ENCODE assay signal across 1 cellular context in genomic region chr20:62652051-62652893, GRCh38.
TF ChIP-seq lines count a peak whose summit lies in the region.

No MANE protein-coding gene starts in this region.

TF ChIP-seq in HepG2, 621 proteins besides CTCF, POLR2A, EP300 and RAD21 (continued from another document and continues in another):
- TF ChIP-seq ZKSCAN5 (CRISPR knock-in tag; IDR thresholded peaks at IDR 0.05): 0 out of 2 replicates have a peak, but pooled peaks have one; percentile 71
- 0 out of 2 replicates have a peak, but pooled peaks have one; percentile 37 for TF ChIP-seq ZNF607 (CRISPR knock-in tag; IDR thresholded peaks at IDR 0.05; ENCODE audit: borderline replicate concordance)
- no peak for TF ChIP-seq TCF12 (IDR thresholded peaks at IDR 0.05)
- TF ChIP-seq TCF12 (CRISPR knock-in tag; IDR thresholded peaks at IDR 0.05): no peak; the same call in none of the 2 replicates
- TF ChIP-seq RBM22 (optimal IDR thresholded peaks at IDR 0.05; ENCODE audit: low read length): no peak
- peak; percentile 93 for TF ChIP-seq MED1 (CRISPR knock-in tag; IDR thresholded peaks at IDR 0.05)
- TF ChIP-seq KDM6A (CRISPR knock-in tag; IDR thresholded peaks at IDR 0.05; ENCODE audit: low read depth): peak; percentile 71; the same call in 1 of the 2 replicates
- TF ChIP-seq IKZF1 (IDR thresholded peaks at IDR 0.05): no peak
- TF ChIP-seq DBP (CRISPR knock-in tag; IDR thresholded peaks at IDR 0.05; ENCODE audit: not compliant biosample characterization): no peak
- 0 out of 2 replicates have a peak, but pooled peaks have one; percentile 42 for TF ChIP-seq MAZ (IDR thresholded peaks at IDR 0.05; ENCODE audit: borderline replicate concordance, low read depth, low read length)
- peak; percentile 14; the same call in 1 of the 2 replicates for TF ChIP-seq MAZ (CRISPR knock-in tag; IDR thresholded peaks at IDR 0.05; ENCODE audit: low read depth)
- no peak for TF ChIP-seq ZNF747 (CRISPR knock-in tag; IDR thresholded peaks at IDR 0.05; ENCODE audit: borderline replicate concordance)
- peak in 1 of 2 experiments; percentile 70; a peak in 2 of 4 replicates for TF ChIP-seq ATF4 (CRISPR knock-in tag; IDR thresholded peaks at IDR 0.05)
- TF ChIP-seq ZNF713 (CRISPR knock-in tag; IDR thresholded peaks at IDR 0.05): no peak
- 0 out of 2 replicates have a peak, but pooled peaks have one; percentile 55 for TF ChIP-seq ZNF264 (CRISPR knock-in tag; IDR thresholded peaks at IDR 0.05)
- peak; percentile 94 for TF ChIP-seq ETV5 (CRISPR knock-in tag; IDR thresholded peaks at IDR 0.05; ENCODE audit: borderline replicate concordance)
- no peak for TF ChIP-seq YY1 (IDR thresholded peaks at IDR 0.05; ENCODE audit: insufficient read depth, insufficient replicate concordance, low read depth, low read length)
- no peak for TF ChIP-seq ZNF615 (CRISPR knock-in tag; IDR thresholded peaks at IDR 0.05; ENCODE audit: borderline replicate concordance)
- no peak for TF ChIP-seq ATF6 (CRISPR knock-in tag; conservative IDR thresholded peaks at IDR 0.05)
- peak; percentile 34; the same call in 1 of the 2 replicates for TF ChIP-seq POLR2AphosphoS5 (IDR thresholded peaks at IDR 0.05; ENCODE audit: low read depth, low read length)
- no peak for TF ChIP-seq ZNF329 (CRISPR knock-in tag; IDR thresholded peaks at IDR 0.05; ENCODE audit: low read depth)
- no peak; the same call in 1 of the 2 replicates for TF ChIP-seq CCDC6 (CRISPR knock-in tag; IDR thresholded peaks at IDR 0.05)
- peak; percentile 29; the same call in 1 of the 2 replicates for TF ChIP-seq ZKSCAN1 (IDR thresholded peaks at IDR 0.05; ENCODE audit: low read length)
- TF ChIP-seq STAT5B (CRISPR knock-in tag; IDR thresholded peaks at IDR 0.05): no peak; the same call in 1 of the 2 replicates
- TF ChIP-seq KLF13 (CRISPR knock-in tag; IDR thresholded peaks at IDR 0.05): no peak
- no peak for TF ChIP-seq MBNL3 (CRISPR knock-in tag; conservative IDR thresholded peaks at IDR 0.05)
- TF ChIP-seq ZBTB25 (CRISPR knock-in tag; IDR thresholded peaks at IDR 0.05): peak; percentile 85
- peak; percentile 98 for TF ChIP-seq MLX (CRISPR knock-in tag; IDR thresholded peaks at IDR 0.05)
- TF ChIP-seq ZNF761 (CRISPR knock-in tag; conservative IDR thresholded peaks at IDR 0.05): peak; percentile 43
- 0 out of 2 replicates have a peak, but pooled peaks have one; percentile 67 for TF ChIP-seq ZNF619 (CRISPR knock-in tag; IDR thresholded peaks at IDR 0.05)
- TF ChIP-seq ZFP82 (CRISPR knock-in tag; IDR thresholded peaks at IDR 0.05; ENCODE audit: borderline replicate concordance): no peak
- TF ChIP-seq NR2F1 (CRISPR knock-in tag; IDR thresholded peaks at IDR 0.05): peak in 1 of 2 experiments; percentile 73; a peak in 2 of 4 replicates
- TF ChIP-seq HOXA7 (CRISPR knock-in tag; IDR thresholded peaks at IDR 0.05): no peak
- TF ChIP-seq MEIS1 (CRISPR knock-in tag; IDR thresholded peaks at IDR 0.05; ENCODE audit: borderline replicate concordance): 0 out of 2 replicates have a peak, but pooled peaks have one; percentile 36
- TF ChIP-seq ZNF710 (CRISPR knock-in tag; IDR thresholded peaks at IDR 0.05; ENCODE audit: borderline replicate concordance): peak; percentile 45; the same call in 1 of the 2 replicates
- no peak for TF ChIP-seq NFE2L2 (IDR thresholded peaks at IDR 0.05; ENCODE audit: low read length)
- TF ChIP-seq SUZ12 (IDR thresholded peaks at IDR 0.05; ENCODE audit: low read depth, low read length): no peak
- no peak for TF ChIP-seq ZNF326 (CRISPR knock-in tag; IDR thresholded peaks at IDR 0.05; ENCODE audit: borderline replicate concordance)
- TF ChIP-seq ZNF746 (CRISPR knock-in tag; IDR thresholded peaks at IDR 0.05): no peak; the same call in 1 of the 2 replicates
- no peak for TF ChIP-seq ZBTB40 (IDR thresholded peaks at IDR 0.05)
- TF ChIP-seq ZBTB40 (CRISPR knock-in tag; IDR thresholded peaks at IDR 0.05): peak; percentile 62; the same call in 1 of the 2 replicates
- peak; percentile 85 for TF ChIP-seq HDAC1 (CRISPR knock-in tag; IDR thresholded peaks at IDR 0.05)
- TF ChIP-seq USF2 (IDR thresholded peaks at IDR 0.05; ENCODE audit: low read depth, low read length): peak; percentile 26; the same call in 1 of the 2 replicates
- TF ChIP-seq USF2 (CRISPR knock-in tag; IDR thresholded peaks at IDR 0.05; ENCODE audit: borderline replicate concordance): 0 out of 2 replicates have a peak, but pooled peaks have one; percentile 31
